ENCODE assay signal across 1 cellular context in the genomic region with DNA sequence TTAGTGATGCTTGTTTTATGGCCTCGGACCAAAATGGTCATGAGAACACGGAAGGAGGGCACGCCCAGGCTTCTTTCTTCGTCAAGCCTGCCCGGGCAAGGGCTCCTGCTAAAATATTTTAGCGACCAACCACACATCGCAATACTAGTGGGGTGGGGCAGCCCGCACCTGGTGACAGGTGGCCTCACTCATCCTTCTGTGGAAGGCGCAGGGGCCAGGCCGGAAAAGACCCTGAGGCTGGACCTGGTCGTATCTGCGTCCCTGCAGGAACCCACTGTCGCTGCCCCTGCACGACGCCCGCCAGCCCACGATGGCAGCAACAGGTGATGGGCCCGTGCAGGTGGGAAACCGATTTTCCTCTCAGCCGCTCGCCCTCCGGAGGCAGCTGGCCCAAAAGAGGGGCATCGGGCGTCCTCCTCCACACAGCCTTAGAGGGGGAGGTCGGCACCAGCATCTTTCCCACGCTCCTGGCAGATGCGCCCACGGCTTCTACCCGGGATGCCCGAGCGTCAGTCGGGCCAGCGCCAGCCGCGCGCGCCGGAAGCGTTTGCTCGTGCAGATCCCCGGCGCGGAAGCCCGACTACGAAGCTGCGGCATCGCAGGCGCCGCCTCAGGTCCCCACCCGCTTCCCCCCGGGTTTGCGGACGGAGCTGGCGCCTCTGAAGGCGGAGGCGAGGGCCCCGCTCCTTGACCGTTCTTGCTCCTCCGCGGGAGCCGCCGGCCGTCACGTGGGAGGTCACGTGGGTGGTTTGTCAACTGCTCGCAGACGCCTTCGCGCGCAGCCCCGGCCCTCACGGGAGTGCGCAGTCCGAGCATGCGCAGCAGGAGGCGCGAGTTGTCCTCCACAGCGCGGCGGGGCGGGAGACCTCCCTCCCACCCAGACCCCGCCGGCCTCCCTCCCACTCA.
A peak's percentile ranks its signal among the peaks of the same experiment; 100 is the strongest.
TF ChIP-seq lines count a peak whose summit lies in the region.

No MANE protein-coding gene starts in this region.

TF ChIP-seq in HEK293, 187 proteins besides CTCF, POLR2A, EP300 and RAD21 (continued from another document):
- TF ChIP-seq ZNF184 (tag by site-specific recombination; IDR thresholded peaks at IDR 0.05): no peak
- no peak for TF ChIP-seq ZNF530 (tag by site-specific recombination; IDR thresholded peaks at IDR 0.05; ENCODE audit: low read depth)
- TF ChIP-seq SETDB1 (IDR thresholded peaks at IDR 0.05; ENCODE audit: insufficient read length, low read length): no peak
- TF ChIP-seq ZNF391 (tag by site-specific recombination; IDR thresholded peaks at IDR 0.05; ENCODE audit: borderline replicate concordance, low read depth): no peak
- TF ChIP-seq ZNF133 (tag by site-specific recombination; IDR thresholded peaks at IDR 0.05): no peak
- TF ChIP-seq ZNF169 (tag by site-specific recombination; IDR thresholded peaks at IDR 0.05): no peak
- no peak for TF ChIP-seq GLI4 (tag by site-specific recombination; IDR thresholded peaks at IDR 0.05)
- no peak for TF ChIP-seq ZNF501 (tag by site-specific recombination; IDR thresholded peaks at IDR 0.05)
- no peak for TF ChIP-seq ZFP3 (tag by site-specific recombination; IDR thresholded peaks at IDR 0.05; ENCODE audit: low read depth)
- TF ChIP-seq ZNF610 (tag by site-specific recombination; IDR thresholded peaks at IDR 0.05; ENCODE audit: borderline replicate concordance): peak; percentile 78
- TF ChIP-seq ZNF354C (tag by site-specific recombination; IDR thresholded peaks at IDR 0.05; ENCODE audit: borderline replicate concordance, low read depth): no peak
- TF ChIP-seq, protein P1, sequence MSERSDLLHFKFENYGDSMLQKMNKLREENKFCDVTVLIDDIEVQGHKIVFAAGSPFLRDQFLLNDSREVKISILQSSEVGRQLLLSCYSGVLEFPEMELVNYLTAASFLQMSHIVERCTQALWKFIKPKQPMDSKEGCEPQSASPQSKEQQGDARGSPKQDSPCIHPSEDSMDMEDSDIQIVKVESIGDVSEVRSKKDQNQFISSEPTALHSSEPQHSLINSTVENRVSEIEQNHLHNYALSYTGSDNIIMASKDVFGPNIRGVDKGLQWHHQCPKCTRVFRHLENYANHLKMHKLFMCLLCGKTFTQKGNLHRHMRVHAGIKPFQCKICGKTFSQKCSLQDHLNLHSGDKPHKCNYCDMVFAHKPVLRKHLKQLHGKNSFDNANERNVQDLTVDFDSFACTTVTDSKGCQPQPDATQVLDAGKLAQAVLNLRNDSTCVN (tag by site-specific recombination; optimal IDR thresholded peaks at IDR 0.05): peak; percentile 89
- TF ChIP-seq ZSCAN23 (tag by site-specific recombination; IDR thresholded peaks at IDR 0.05): no peak
- TF ChIP-seq ZNF174 (tag by site-specific recombination; IDR thresholded peaks at IDR 0.05): no peak
- no peak for TF ChIP-seq ZNF302 (tag by site-specific recombination; IDR thresholded peaks at IDR 0.05; ENCODE audit: low read depth)
- no peak for TF ChIP-seq ZNF792 (tag by site-specific recombination; IDR thresholded peaks at IDR 0.05)
- TF ChIP-seq ZNF658 (tag by site-specific recombination; IDR thresholded peaks at IDR 0.05): no peak
- TF ChIP-seq ZNF292 (tag by site-specific recombination; IDR thresholded peaks at IDR 0.05; ENCODE audit: borderline replicate concordance, low read depth): no peak
- TF ChIP-seq ZNF394 (tag by site-specific recombination; IDR thresholded peaks at IDR 0.05; ENCODE audit: borderline replicate concordance): no peak
- no peak for TF ChIP-seq GFI1B (tag by site-specific recombination; IDR thresholded peaks at IDR 0.05)
- no peak for TF ChIP-seq HOXC10 (CRISPR knock-in tag; IDR thresholded peaks at IDR 0.05)
- TF ChIP-seq, protein P2, sequence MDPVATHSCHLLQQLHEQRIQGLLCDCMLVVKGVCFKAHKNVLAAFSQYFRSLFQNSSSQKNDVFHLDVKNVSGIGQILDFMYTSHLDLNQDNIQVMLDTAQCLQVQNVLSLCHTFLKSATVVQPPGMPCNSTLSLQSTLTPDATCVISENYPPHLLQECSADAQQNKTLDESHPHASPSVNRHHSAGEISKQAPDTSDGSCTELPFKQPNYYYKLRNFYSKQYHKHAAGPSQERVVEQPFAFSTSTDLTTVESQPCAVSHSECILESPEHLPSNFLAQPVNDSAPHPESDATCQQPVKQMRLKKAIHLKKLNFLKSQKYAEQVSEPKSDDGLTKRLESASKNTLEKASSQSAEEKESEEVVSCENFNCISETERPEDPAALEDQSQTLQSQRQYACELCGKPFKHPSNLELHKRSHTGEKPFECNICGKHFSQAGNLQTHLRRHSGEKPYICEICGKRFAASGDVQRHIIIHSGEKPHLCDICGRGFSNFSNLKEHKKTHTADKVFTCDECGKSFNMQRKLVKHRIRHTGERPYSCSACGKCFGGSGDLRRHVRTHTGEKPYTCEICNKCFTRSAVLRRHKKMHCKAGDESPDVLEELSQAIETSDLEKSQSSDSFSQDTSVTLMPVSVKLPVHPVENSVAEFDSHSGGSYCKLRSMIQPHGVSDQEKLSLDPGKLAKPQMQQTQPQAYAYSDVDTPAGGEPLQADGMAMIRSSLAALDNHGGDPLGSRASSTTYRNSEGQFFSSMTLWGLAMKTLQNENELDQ (tag by site-specific recombination; IDR thresholded peaks at IDR 0.05; ENCODE audit: low read depth): no peak
- no peak for TF ChIP-seq KLF10 (tag by site-specific recombination; IDR thresholded peaks at IDR 0.05)
- TF ChIP-seq ZNF677 (tag by site-specific recombination; IDR thresholded peaks at IDR 0.05): no peak
- no peak for TF ChIP-seq ZNF248 (tag by site-specific recombination; IDR thresholded peaks at IDR 0.05)
- TF ChIP-seq, protein P3, sequence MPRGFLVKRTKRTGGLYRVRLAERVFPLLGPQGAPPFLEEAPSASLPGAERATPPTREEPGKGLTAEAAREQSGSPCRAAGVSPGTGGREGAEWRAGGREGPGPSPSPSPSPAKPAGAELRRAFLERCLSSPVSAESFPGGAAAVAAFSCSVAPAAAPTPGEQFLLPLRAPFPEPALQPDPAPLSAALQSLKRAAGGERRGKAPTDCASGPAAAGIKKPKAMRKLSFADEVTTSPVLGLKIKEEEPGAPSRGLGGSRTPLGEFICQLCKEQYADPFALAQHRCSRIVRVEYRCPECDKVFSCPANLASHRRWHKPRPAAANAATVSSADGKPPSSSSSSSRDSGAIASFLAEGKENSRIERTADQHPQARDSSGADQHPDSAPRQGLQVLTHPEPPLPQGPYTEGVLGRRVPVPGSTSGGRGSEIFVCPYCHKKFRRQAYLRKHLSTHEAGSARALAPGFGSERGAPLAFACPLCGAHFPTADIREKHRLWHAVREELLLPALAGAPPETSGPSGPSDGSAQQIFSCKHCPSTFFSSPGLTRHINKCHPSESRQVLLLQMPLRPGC (tag by site-specific recombination; IDR thresholded peaks at IDR 0.05): 0 out of 2 replicates have a peak, but pooled peaks have one; percentile 16
- TF ChIP-seq, protein P4, sequence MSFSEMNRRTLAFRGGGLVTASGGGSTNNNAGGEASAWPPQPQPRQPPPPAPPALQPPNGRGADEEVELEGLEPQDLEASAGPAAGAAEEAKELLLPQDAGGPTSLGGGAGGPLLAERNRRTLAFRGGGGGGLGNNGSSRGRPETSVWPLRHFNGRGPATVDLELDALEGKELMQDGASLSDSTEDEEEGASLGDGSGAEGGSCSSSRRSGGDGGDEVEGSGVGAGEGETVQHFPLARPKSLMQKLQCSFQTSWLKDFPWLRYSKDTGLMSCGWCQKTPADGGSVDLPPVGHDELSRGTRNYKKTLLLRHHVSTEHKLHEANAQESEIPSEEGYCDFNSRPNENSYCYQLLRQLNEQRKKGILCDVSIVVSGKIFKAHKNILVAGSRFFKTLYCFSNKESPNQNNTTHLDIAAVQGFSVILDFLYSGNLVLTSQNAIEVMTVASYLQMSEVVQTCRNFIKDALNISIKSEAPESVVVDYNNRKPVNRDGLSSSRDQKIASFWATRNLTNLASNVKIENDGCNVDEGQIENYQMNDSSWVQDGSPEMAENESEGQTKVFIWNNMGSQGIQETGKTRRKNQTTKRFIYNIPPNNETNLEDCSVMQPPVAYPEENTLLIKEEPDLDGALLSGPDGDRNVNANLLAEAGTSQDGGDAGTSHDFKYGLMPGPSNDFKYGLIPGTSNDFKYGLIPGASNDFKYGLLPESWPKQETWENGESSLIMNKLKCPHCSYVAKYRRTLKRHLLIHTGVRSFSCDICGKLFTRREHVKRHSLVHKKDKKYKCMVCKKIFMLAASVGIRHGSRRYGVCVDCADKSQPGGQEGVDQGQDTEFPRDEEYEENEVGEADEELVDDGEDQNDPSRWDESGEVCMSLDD (tag by site-specific recombination; IDR thresholded peaks at IDR 0.05): no peak
- no peak for TF ChIP-seq ZNF266 (tag by site-specific recombination; IDR thresholded peaks at IDR 0.05; ENCODE audit: low read depth)
- no peak for TF ChIP-seq ZFP41 (tag by site-specific recombination; IDR thresholded peaks at IDR 0.05; ENCODE audit: borderline replicate concordance)
